22 cellular contexts compared by ENCODE assay signal in the genomic region with DNA sequence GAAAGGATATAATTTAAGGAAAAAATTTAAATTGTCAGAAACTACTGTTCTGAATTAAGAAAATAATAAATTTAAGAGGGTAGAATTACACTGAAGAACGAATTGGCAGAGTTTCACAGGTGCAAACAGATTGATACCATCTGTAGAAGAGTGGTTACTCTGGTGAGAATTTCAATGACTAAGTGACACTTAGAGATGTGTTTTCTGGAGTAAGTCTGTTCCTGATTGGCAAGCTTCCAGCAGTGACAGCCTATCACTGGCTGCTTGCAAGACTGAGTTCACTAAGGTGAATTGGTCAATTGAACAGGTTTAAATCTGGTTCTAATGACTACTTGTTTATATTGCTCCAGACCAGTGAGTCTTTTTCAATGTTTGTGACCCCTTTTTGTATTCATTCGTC.
DNase-seq lines count a peak whose midpoint lies in the region; FAIRE-seq and TF ChIP-seq lines count a peak whose summit lies in the region.
"Had no signal": no experiment of that assay in that cellular context is flagged by ENCODE, and none has a peak within 500 bp of the region (broad histone marks: within the 10 kb centered on the region; RNA-seq: fewer than 3 reads in every experiment).

No MANE protein-coding gene starts in this region.

- no peaks in the 10 kb centered on the region for H3K36me3 Mint-ChIP-seq in endothelial cell (ENCODE audit: low read depth, unreplicated experiment)
- H3K36me3 Mint-ChIP-seq: IgD-negative memory B cell, neural progenitor cell, WTC11 had no signal

- H3K4me1 ChIP-seq in small intestine (ENCODE audit: control insufficient read depth in 2 of 2, insufficient read depth in 1 of 2, low read depth in 1 of 2, low read length in 1 of 2), result no peaks in the 10 kb centered on the region
- H3K4me1 ChIP-seq: esophagus squamous epithelium, neural progenitor cell, prostate gland, upper lobe of right lung had no signal

- WGBS in small intestine, 3 donors, result 53 to 71% (median 54%) methylated on average over 2 of the region's 2 CpGs

- TF ChIP-seq POLR2A in H54 (IDR thresholded peaks at IDR 0.05; ENCODE audit: low read depth, low read length), result no peak

- no peak for TF ChIP-seq CTCF in endothelial cell (IDR thresholded peaks at IDR 0.05; ENCODE audit: unreplicated experiment)

- no peaks in the 10 kb centered on the region for H3K27me3 ChIP-seq in small intestine (ENCODE audit: control insufficient read depth in 2 of 2, insufficient read depth in 2 of 2, low read length in 2 of 2)
- H3K27me3 ChIP-seq: esophagus squamous epithelium, neural progenitor cell, upper lobe of right lung had no signal

- no peaks in the 10 kb centered on the region for H3K9me3 Mint-ChIP-seq in endothelial cell (ENCODE audit: unreplicated experiment)
- H3K9me3 Mint-ChIP-seq: activated naive CD4-positive, alpha-beta T cell treated with anti-CD3 and anti-CD28 coated beads for 36 hours; IgD-negative memory B cell; neural progenitor cell; WTC11 had no signal

- H3K36me3 ChIP-seq in small intestine (ENCODE audit: control insufficient read depth in 2 of 2, insufficient read depth in 2 of 2, low read length in 2 of 2), result no peaks in the 10 kb centered on the region
- H3K36me3 ChIP-seq: esophagus squamous epithelium, neural progenitor cell, prostate gland, upper lobe of right lung had no signal

- no peak overlapping the region for H3K4me3 ChIP-seq in small intestine (ENCODE audit: low read depth in 1 of 2, low read length in 2 of 2)
- H3K4me3 ChIP-seq: esophagus squamous epithelium, neural progenitor cell, prostate gland, upper lobe of right lung had no signal

- no peaks in the 10 kb centered on the region for H3K27me3 Mint-ChIP-seq in endothelial cell (ENCODE audit: unreplicated experiment)
- H3K27me3 Mint-ChIP-seq: activated CD8-positive, alpha-beta T cell treated with anti-CD3 and anti-CD28 coated beads for 36 hours; IgD-negative memory B cell had no signal

- DNase-seq in NCI-H748 (lab: John Stamatoyannopoulos, UW; ENCODE audit: unreplicated experiment), result peak; percentile 44
- no peak for DNase-seq in NCI-H748 treated with DMSO at 0.1 percent for 48 hours (lab: John Stamatoyannopoulos, UW)
- DNase-seq in NCI-H2107 (lab: John Stamatoyannopoulos, UW), result peak; percentile 56
- peak; percentile 1 for DNase-seq in RPMI7951 (ENCODE audit: low read depth)
- peak; percentile 1 for DNase-seq in small intestine
- no peak for DNase-seq in C1 segment of cervical spinal cord (lab: John Stamatoyannopoulos, UW)
- no peak for DNase-seq in endothelial cell (ENCODE audit: low spot score)
- DNase-seq in H54 (ENCODE audit: insufficient read length, low spot score), result no peak
- DNase-seq: activated CD8-positive, alpha-beta T cell treated with anti-CD3 and anti-CD28 coated beads for 36 hours; activated naive CD4-positive, alpha-beta T cell treated with anti-CD3 and anti-CD28 coated beads for 36 hours; activated T-cell treated with anti-CD3 and anti-CD28 coated beads, Interleukin-2, amount 50 U/mL, for 1 hour; cerebellar nuclear complex; esophagus squamous epithelium; MV-4-11; NCI-H2029 treated with DMSO at 0.1 percent for 48 hours; stimulated activated CD4-positive, alpha-beta T cell treated with anti-CD3 and anti-CD28 coated beads, Interleukin-4, amount 100 ng/mL, for 1 hour; upper lobe of right lung had no signal

- H3K27ac ChIP-seq in small intestine (ENCODE audit: low read depth in 1 of 2, low read length in 1 of 2), result no peak overlapping the region
- H3K27ac ChIP-seq: C4-2B, esophagus squamous epithelium, neural progenitor cell, prostate gland, upper lobe of right lung had no signal

- H3K9me3 ChIP-seq in small intestine (ENCODE audit: control insufficient read depth, low read depth), result no peaks in the 10 kb centered on the region
- H3K9me3 ChIP-seq: esophagus squamous epithelium, prostate gland, upper lobe of right lung had no signal

- H3K27ac Mint-ChIP-seq in endothelial cell (ENCODE audit: unreplicated experiment), result no peak overlapping the region
- H3K27ac Mint-ChIP-seq: activated CD8-positive, alpha-beta T cell treated with anti-CD3 and anti-CD28 coated beads for 36 hours; activated naive CD4-positive, alpha-beta T cell treated with anti-CD3 and anti-CD28 coated beads for 36 hours; IgD-negative memory B cell; neural progenitor cell; WTC11 had no signal

- H3K4me3 Mint-ChIP-seq in endothelial cell (ENCODE audit: unreplicated experiment), result no peak overlapping the region
- H3K4me3 Mint-ChIP-seq: activated CD8-positive, alpha-beta T cell treated with anti-CD3 and anti-CD28 coated beads for 36 hours; activated naive CD4-positive, alpha-beta T cell treated with anti-CD3 and anti-CD28 coated beads for 36 hours; IgD-negative memory B cell; neural progenitor cell; WTC11 had no signal

- H3K4me1 Mint-ChIP-seq in endothelial cell (ENCODE audit: unreplicated experiment), result no peaks in the 10 kb centered on the region
- H3K4me1 Mint-ChIP-seq: IgD-negative memory B cell, neural progenitor cell, WTC11 had no signal

- no peak for FAIRE-seq in small intestine (lab: Jason Lieb, UNC)
- no peak for FAIRE-seq in H54 (lab: Jason Lieb, UNC)

Comparison
In these comparisons a context has a peak if more than half of its experiments do, and no peak if none do; other contexts are left out.
1. DNase-seq: peak in NCI-H748 (single experiment), NCI-H2107 (single experiment), RPMI7951 (single experiment) and small intestine (single experiment); none in NCI-H748 treated with DMSO at 0.1 percent for 48 hours (single experiment), C1 segment of cervical spinal cord (0 of 14), endothelial cell (single experiment) and H54 (single experiment).